Comparison of ENCODE assay signal across 20 cellular contexts in the genomic region with DNA sequence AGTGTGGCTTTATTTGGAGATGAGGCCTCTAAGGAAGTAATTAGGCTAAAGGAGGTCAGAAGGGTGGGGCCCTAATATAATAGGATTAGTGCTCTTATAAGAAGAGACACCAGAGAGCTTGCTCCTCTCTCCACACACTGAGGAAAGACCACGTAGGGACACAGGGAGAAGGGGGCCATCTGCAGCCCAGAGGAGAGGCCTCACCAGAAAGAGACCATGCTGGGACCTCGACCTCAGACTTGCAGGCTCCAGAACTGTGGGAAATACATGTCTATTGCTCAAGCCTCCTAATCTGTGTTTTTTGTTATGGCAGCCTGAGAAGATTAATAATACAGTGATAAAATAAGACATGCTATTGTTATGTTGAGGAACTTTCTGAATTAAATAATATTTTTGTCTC.
"Had no signal": no experiment of that assay in that cellular context is flagged by ENCODE, and none has a peak within 500 bp of the region (broad histone marks: within the 10 kb centered on the region; RNA-seq: fewer than 3 reads in every experiment).

No MANE protein-coding gene starts in this region.

- H3K27ac ChIP-seq: breast epithelium, gastroesophageal sphincter, pancreas, prostate gland, SK-N-MC, testis, transverse colon had no signal

- H3K9me3 ChIP-seq: breast epithelium, gastroesophageal sphincter, pancreas, prostate gland, testis, transverse colon had no signal

- H3K27me3 ChIP-seq: breast epithelium, gastroesophageal sphincter, pancreas, testis, transverse colon had no signal

- H3K4me1 ChIP-seq: breast epithelium, pancreas, prostate gland, testis had no signal

- H3K36me3 ChIP-seq: breast epithelium, gastroesophageal sphincter, pancreas, prostate gland, transverse colon had no signal

- ATAC-seq: activated CD8-positive, alpha-beta T cell treated with anti-CD3 and anti-CD28 coated beads for 36 hours; gastroesophageal sphincter; naive thymus-derived CD4-positive, alpha-beta T cell; pancreas; WTC11 had no signal

- DNase-seq: activated CD4-positive, alpha-beta T cell treated with anti-CD3 and anti-CD28 coated beads, Interleukin-2, amount 50 U/mL, for 1 hour; activated CD8-positive, alpha-beta T cell treated with anti-CD3 and anti-CD28 coated beads for 36 hours; activated gamma-delta T cell; activated naive CD4-positive, alpha-beta T cell treated with anti-CD3 and anti-CD28 coated beads, Interleukin-2, amount 10 ng/mL, durations not matched to agents 7 days and 5 days; activated naive CD8-positive, alpha-beta T cell treated with anti-CD3 and anti-CD28 coated beads, Interleukin-2, amount 10 ng/mL, durations not matched to agents 7 days and 5 days; amniotic stem cell; effector memory CD4-positive, alpha-beta T cell; immature natural killer cell; kidney; naive thymus-derived CD4-positive, alpha-beta T cell; pancreas; stimulated activated naive CD4-positive, alpha-beta T cell; T-helper 9 cell; testis; transverse colon had no signal

- H3K4me3 ChIP-seq: breast epithelium, gastroesophageal sphincter, pancreas, prostate gland, SK-N-MC, testis, transverse colon had no signal
